In the genomic region with DNA sequence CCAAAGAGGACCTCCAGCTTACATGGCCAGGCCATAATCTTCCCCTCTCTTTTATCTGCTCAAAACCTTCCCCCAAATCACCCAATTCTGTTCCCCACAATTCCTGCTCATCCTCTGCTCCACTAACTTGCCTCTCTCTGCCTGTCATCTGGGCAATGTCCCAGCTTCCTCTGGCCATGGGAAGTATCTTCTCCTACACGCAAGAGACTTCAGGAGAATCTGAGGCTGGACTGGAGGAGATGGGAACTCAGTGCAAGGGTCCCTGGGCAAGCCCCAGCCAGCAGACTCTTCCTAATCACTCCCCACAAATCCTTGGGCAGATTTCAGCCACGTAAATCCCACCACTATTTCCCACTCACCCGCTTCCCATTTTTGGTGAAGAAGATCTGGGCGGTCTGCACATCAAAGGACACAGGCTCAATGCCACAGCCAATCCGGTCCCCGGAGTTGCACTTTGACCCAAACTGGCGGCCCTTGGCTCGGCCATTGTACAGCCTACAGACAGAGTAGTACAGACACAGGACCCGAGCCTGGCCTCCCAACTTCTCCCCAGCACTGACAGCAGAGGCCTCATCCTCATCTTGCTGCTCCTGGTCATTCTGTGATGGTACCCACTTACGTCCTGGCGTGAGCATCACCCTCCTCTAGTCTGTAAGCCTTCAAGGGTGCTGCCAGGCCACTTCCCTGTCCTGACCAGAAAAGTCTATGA, we compare ENCODE assay signal across 1 cellular context.
TF ChIP-seq lines count a peak whose summit lies in the region.

No MANE protein-coding gene starts in this region.

TF ChIP-seq in HEK293, 187 proteins besides CTCF, POLR2A, EP300 and RAD21 (continued from another document):
- TF ChIP-seq, protein P1, sequence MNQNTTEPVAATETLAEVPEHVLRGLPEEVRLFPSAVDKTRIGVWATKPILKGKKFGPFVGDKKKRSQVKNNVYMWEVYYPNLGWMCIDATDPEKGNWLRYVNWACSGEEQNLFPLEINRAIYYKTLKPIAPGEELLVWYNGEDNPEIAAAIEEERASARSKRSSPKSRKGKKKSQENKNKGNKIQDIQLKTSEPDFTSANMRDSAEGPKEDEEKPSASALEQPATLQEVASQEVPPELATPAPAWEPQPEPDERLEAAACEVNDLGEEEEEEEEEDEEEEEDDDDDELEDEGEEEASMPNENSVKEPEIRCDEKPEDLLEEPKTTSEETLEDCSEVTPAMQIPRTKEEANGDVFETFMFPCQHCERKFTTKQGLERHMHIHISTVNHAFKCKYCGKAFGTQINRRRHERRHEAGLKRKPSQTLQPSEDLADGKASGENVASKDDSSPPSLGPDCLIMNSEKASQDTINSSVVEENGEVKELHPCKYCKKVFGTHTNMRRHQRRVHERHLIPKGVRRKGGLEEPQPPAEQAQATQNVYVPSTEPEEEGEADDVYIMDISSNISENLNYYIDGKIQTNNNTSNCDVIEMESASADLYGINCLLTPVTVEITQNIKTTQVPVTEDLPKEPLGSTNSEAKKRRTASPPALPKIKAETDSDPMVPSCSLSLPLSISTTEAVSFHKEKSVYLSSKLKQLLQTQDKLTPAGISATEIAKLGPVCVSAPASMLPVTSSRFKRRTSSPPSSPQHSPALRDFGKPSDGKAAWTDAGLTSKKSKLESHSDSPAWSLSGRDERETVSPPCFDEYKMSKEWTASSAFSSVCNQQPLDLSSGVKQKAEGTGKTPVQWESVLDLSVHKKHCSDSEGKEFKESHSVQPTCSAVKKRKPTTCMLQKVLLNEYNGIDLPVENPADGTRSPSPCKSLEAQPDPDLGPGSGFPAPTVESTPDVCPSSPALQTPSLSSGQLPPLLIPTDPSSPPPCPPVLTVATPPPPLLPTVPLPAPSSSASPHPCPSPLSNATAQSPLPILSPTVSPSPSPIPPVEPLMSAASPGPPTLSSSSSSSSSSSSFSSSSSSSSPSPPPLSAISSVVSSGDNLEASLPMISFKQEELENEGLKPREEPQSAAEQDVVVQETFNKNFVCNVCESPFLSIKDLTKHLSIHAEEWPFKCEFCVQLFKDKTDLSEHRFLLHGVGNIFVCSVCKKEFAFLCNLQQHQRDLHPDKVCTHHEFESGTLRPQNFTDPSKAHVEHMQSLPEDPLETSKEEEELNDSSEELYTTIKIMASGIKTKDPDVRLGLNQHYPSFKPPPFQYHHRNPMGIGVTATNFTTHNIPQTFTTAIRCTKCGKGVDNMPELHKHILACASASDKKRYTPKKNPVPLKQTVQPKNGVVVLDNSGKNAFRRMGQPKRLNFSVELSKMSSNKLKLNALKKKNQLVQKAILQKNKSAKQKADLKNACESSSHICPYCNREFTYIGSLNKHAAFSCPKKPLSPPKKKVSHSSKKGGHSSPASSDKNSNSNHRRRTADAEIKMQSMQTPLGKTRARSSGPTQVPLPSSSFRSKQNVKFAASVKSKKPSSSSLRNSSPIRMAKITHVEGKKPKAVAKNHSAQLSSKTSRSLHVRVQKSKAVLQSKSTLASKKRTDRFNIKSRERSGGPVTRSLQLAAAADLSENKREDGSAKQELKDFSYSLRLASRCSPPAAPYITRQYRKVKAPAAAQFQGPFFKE (tag by site-specific recombination; IDR thresholded peaks at IDR 0.05; ENCODE audit: borderline replicate concordance) = no peak
- TF ChIP-seq GLI4 (tag by site-specific recombination; IDR thresholded peaks at IDR 0.05) = no peak
TF ChIP-seq in HEK293: peak in this region for 1.
